ENCODE assay signal across 9 cellular contexts in genomic region chr11:87769626-87770025, GRCh38.
"Had no signal": no experiment of that assay in that cellular context is flagged by ENCODE, and none has a peak within 500 bp of the region (broad histone marks: within the 10 kb centered on the region; RNA-seq: fewer than 3 reads in every experiment).

No MANE protein-coding gene starts in this region.

- H3K27ac ChIP-seq: GM23248 had no signal

- H3K9me3 ChIP-seq: HAP-1 had no signal

- H3K36me3 ChIP-seq: HAP-1 had no signal

- H3K27ac Mint-ChIP-seq: GM23338, H9, HFFc6 had no signal

- H3K4me3 Mint-ChIP-seq: GM23338, H9, HFFc6 had no signal

- ATAC-seq: GM23338, HCT116 had no signal

- H3K4me1 ChIP-seq: HAP-1 had no signal

- DNase-seq: GM23248, GOT3, H7, H9, HCEC 1CT, HFFc6 had no signal

- H3K4me3 ChIP-seq: GM23248, GM23338, HAP-1 had no signal
